ENCODE assay signal across 27 cellular contexts in the genomic region with DNA sequence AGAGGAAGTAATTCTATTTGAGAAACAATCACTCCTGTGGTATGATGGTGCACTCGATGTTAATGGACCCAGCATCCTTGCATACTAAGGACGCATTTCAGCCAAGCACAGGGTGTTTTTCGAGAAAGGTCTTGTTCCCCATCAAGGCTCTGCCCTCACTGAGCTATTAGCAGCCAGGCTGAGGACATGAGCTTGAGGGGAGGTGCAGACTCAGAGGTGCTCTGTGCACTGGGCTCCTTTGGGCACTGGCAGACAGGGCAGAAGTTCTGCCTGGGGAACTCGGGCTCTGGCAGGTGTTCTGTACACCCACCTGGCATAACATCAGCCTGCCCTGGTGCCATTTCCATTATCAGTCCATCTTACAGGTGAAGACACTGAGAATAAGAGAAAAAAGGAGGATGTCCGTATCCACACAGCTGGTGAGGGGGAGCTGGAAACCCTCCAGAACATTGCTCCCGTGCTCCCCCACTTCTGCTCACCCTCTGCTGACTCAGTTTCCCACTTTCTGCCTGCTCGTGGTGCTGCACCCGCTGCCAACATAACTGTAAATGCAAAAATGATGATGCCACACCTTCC.
DNase-seq lines count a peak whose midpoint lies in the region; ATAC-seq and TF ChIP-seq lines count a peak whose summit lies in the region.
"Had no signal": no experiment of that assay in that cellular context is flagged by ENCODE, and none has a peak within 500 bp of the region (broad histone marks: within the 10 kb centered on the region; RNA-seq: fewer than 3 reads in every experiment).

No MANE protein-coding gene starts in this region.

- intact Hi-C loops in colonic mucosa (cut with DNase I): no loop called here

- H3K4me3 ChIP-seq in BLaER1 treated with 17β-estradiol and CSF1 and Interleukin-3, amounts not matched to agents 10 nM and 100 nM: no peak overlapping the region
- H3K4me3 ChIP-seq in colonic mucosa: no peak overlapping the region

- TF ChIP-seq CTCF in colonic mucosa (IDR thresholded peaks at IDR 0.05): no peak
- no peak for TF ChIP-seq CTCF in osteocyte (IDR thresholded peaks at IDR 0.05)
- no peak for TF ChIP-seq CTCF in GM10248 (IDR thresholded peaks at IDR 0.05; ENCODE audit: control extremely low read depth, extremely low read depth, low read depth, missing control alignments)

- peaks cover 32 to 80% (median 55%) of the 10 kb centered on the region in 10 experiments for H3K4me1 ChIP-seq in BLaER1 treated with 17β-estradiol and CSF1 and Interleukin-3, amounts not matched to agents 10 nM and 100 nM
- no peaks in the 10 kb centered on the region for H3K4me1 ChIP-seq in colonic mucosa
- H3K4me1 ChIP-seq: Caco-2 had no signal

- CTCF ChIA-PET in activated CD8-positive, alpha-beta memory T cell treated with anti-CD3 and anti-CD28 coated beads, Interleukin-2, amount 10 ng/mL, durations not matched to agents 7 days and 5 days (lab: Charles Lee): no interaction called here
- CTCF ChIA-PET in GM10248 (lab: Yijun Ruan, JAX): no interaction called here

- H3K27ac Mint-ChIP-seq in activated CD8-positive, alpha-beta memory T cell treated with anti-CD3 and anti-CD28 coated beads, Interleukin-2, amount 10 ng/mL, durations not matched to agents 7 days and 5 days: no peak overlapping the region
- no peak overlapping the region for H3K27ac Mint-ChIP-seq in osteocyte (ENCODE audit: unreplicated experiment)
- H3K27ac Mint-ChIP-seq: CD4-positive, alpha-beta memory T cell; IgD-negative memory B cell had no signal

- DNase-seq in activated CD8-positive, alpha-beta memory T cell treated with anti-CD3 and anti-CD28 coated beads, Interleukin-2, amount 10 ng/mL, durations not matched to agents 7 days and 5 days: peak; percentile 31
- no peak for DNase-seq in activated CD8-positive, alpha-beta memory T cell treated with anti-CD3 and anti-CD28 coated beads, Interleukin-2, amount 50 U/mL, for 48 hours
- DNase-seq in colonic mucosa (peak; percentile 2), osteocyte (ENCODE audit: extremely low spot score, unreplicated experiment) (peak; percentile 73), GM10248 (ENCODE audit: extremely low spot score) (no peak), DMS114 treated with DMSO at 0.1 percent for 48 hours (lab: John Stamatoyannopoulos, UW; ENCODE audit: unreplicated experiment) (no peak)
- DNase-seq: C1 segment of cervical spinal cord; CD4-positive, alpha-beta memory T cell; DMS79; EL; GDM1; MM.1S; NCI-H1048; NCI-H1417; NCI-H1694; NCI-H2029 treated with DMSO at 0.1 percent for 48 hours; NCI-H2227 treated with DMSO at 0.1 percent for 48 hours; NCI-H526 treated with DMSO at 0.1 percent for 48 hours; SHP77 treated with DMSO at 0.1 percent for 48 hours had no signal

- ATAC-seq in activated CD8-positive, alpha-beta memory T cell treated with anti-CD3 and anti-CD28 coated beads, Interleukin-2, amount 10 ng/mL, durations not matched to agents 7 days and 5 days: no peak
- ATAC-seq in GM19455 (IDR thresholded peaks at IDR 0.05; ENCODE audit: unreplicated experiment): no peak
- ATAC-seq: HCT116, Panc1 had no signal

- H3K27me3 Mint-ChIP-seq in activated CD8-positive, alpha-beta memory T cell treated with anti-CD3 and anti-CD28 coated beads, Interleukin-2, amount 10 ng/mL, durations not matched to agents 7 days and 5 days: no peaks in the 10 kb centered on the region
- no peaks in the 10 kb centered on the region for H3K27me3 Mint-ChIP-seq in osteocyte (ENCODE audit: unreplicated experiment)

- H3K4me3 Mint-ChIP-seq in activated CD8-positive, alpha-beta memory T cell treated with anti-CD3 and anti-CD28 coated beads, Interleukin-2, amount 10 ng/mL, durations not matched to agents 7 days and 5 days: no peak overlapping the region
- H3K4me3 Mint-ChIP-seq in osteocyte (ENCODE audit: unreplicated experiment): no peak overlapping the region
- H3K4me3 Mint-ChIP-seq: CD4-positive, alpha-beta memory T cell; IgD-negative memory B cell had no signal

- H3K9me3 ChIP-seq in BLaER1 treated with 17β-estradiol and CSF1 and Interleukin-3, amounts not matched to agents 10 nM and 100 nM (replicated peaks in 1 of 11): no peaks in the 10 kb centered on the region
- H3K9me3 ChIP-seq in colonic mucosa: no peaks in the 10 kb centered on the region
- H3K9me3 ChIP-seq: Caco-2 had no signal

- H3K36me3 Mint-ChIP-seq in activated CD8-positive, alpha-beta memory T cell treated with anti-CD3 and anti-CD28 coated beads, Interleukin-2, amount 10 ng/mL, durations not matched to agents 7 days and 5 days: no peaks in the 10 kb centered on the region
- no peaks in the 10 kb centered on the region for H3K36me3 Mint-ChIP-seq in osteocyte (ENCODE audit: unreplicated experiment)
- H3K36me3 Mint-ChIP-seq: CD4-positive, alpha-beta memory T cell; IgD-negative memory B cell had no signal

- H3K36me3 ChIP-seq in BLaER1 treated with 17β-estradiol and CSF1 and Interleukin-3, amounts not matched to agents 10 nM and 100 nM: no peaks in the 10 kb centered on the region
- H3K36me3 ChIP-seq in colonic mucosa: no peaks in the 10 kb centered on the region

- POLR2A ChIA-PET in GM10248 (lab: Yijun Ruan, JAX): no interaction called here

- no peaks in the 10 kb centered on the region for H4K20me1 ChIP-seq in BLaER1 treated with 17β-estradiol and CSF1 and Interleukin-3, amounts not matched to agents 10 nM and 100 nM

- 0 out of 22 replicates have a peak overlapping the region, but pooled peaks of 1 of the 11 experiments have one; percentile 2 for H3K27ac ChIP-seq in BLaER1 treated with 17β-estradiol and CSF1 and Interleukin-3, amounts not matched to agents 10 nM and 100 nM
- no peak overlapping the region for H3K27ac ChIP-seq in colonic mucosa
- H3K27ac ChIP-seq: KMS-11, RWPE1 had no signal

- peak overlapping the region in 6 of 11 experiments; percentile 15 to 75 (median 71); a peak in 11 of 22 replicates for H3K4me2 ChIP-seq in BLaER1 treated with 17β-estradiol and CSF1 and Interleukin-3, amounts not matched to agents 10 nM and 100 nM
- H3K4me2 ChIP-seq: KMS-11 had no signal

- H3K4me1 Mint-ChIP-seq in activated CD8-positive, alpha-beta memory T cell treated with anti-CD3 and anti-CD28 coated beads, Interleukin-2, amount 10 ng/mL, durations not matched to agents 7 days and 5 days: peaks cover 2% of the 10 kb centered on the region
- H3K4me1 Mint-ChIP-seq in osteocyte (ENCODE audit: unreplicated experiment): no peaks in the 10 kb centered on the region
- H3K4me1 Mint-ChIP-seq: IgD-negative memory B cell had no signal

- H3K9me3 Mint-ChIP-seq in activated CD8-positive, alpha-beta memory T cell treated with anti-CD3 and anti-CD28 coated beads, Interleukin-2, amount 10 ng/mL, durations not matched to agents 7 days and 5 days (ENCODE audit: low read depth): no peaks in the 10 kb centered on the region
- H3K9me3 Mint-ChIP-seq in osteocyte (ENCODE audit: unreplicated experiment): peaks cover 8% of the 10 kb centered on the region
- H3K9me3 Mint-ChIP-seq: CD4-positive, alpha-beta memory T cell; IgD-negative memory B cell had no signal

- no peak overlapping the region for H3K9ac ChIP-seq in BLaER1 treated with 17β-estradiol and CSF1 and Interleukin-3, amounts not matched to agents 10 nM and 100 nM
- H3K9ac ChIP-seq in colonic mucosa (ENCODE audit: low read depth in 2 of 2, low read length in 2 of 2): no peak overlapping the region
- H3K9ac ChIP-seq: KMS-11 had no signal

- H3K27me3 ChIP-seq in BLaER1 treated with 17β-estradiol and CSF1 and Interleukin-3, amounts not matched to agents 10 nM and 100 nM: no peaks in the 10 kb centered on the region
- H3K27me3 ChIP-seq in colonic mucosa: no peaks in the 10 kb centered on the region

Comparison
In these comparisons a context has a peak if more than half of its experiments do, and no peak if none do; other contexts are left out.
1. DNase-seq: peak in activated CD8-positive, alpha-beta memory T cell treated with anti-CD3 and anti-CD28 coated beads, Interleukin-2, amount 10 ng/mL, durations not matched to agents 7 days and 5 days (single experiment), colonic mucosa (single experiment) and osteocyte (single experiment); none in activated CD8-positive, alpha-beta memory T cell treated with anti-CD3 and anti-CD28 coated beads, Interleukin-2, amount 50 U/mL, for 48 hours (single experiment), GM10248 (single experiment) and DMS114 treated with DMSO at 0.1 percent for 48 hours (single experiment).